In the genomic region with DNA sequence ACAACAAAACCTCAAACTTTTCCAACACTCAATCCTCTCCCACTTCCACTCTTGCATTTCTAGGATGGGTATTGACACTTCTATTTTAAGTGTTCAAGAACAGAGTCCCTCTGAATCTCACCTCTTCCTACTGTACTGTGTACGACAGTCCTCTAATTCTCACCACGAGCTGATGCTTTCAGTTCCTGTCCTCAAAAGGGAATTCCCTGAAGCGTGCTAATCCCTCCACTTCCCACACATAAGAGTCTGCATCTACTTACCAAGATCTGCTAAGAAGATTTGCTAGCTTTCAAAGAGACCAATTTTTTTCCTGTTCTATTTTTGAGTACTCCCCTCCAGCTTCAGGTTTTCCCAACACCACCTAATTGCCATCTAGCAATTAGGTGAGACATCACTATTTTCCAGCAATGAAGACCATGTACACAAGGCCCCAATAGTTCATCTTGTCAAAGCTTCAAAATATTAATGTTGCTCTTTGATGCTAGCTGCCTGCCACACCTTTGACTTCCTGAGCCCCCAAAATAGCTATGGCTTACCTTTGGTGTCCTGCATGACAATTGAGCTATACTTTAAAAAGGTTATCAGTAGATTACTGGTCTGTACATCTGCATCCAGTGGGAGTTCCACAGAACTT, we compare ENCODE assay signal across 8 cellular contexts. TPM values are rescaled to one million over a fixed set of nuclear protein-coding genes. Genes with fewer than 3 reads are reported as not detected.
DNase-seq lines count a peak whose midpoint lies in the region; ATAC-seq and TF ChIP-seq lines count a peak whose summit lies in the region.

No MANE protein-coding gene starts in this region.

- TF ChIP-seq CTCF in GM06990 (IDR thresholded peaks at IDR 0.05; ENCODE audit: insufficient read depth, low read length, poor library complexity, severe bottlenecking) (no peak), brain (conservative IDR thresholded peaks at IDR 0.05) (no peak), PC-3 (conservative IDR thresholded peaks at IDR 0.05; ENCODE audit: low read depth, low read length) (no peak)

- no peaks in the 10 kb centered on the region for H3K9me3 Mint-ChIP-seq in brain

- peaks cover 44% of the 10 kb centered on the region for H3K36me3 Mint-ChIP-seq in brain

- no peak overlapping the region for H3K4me2 ChIP-seq in PC-3 (ENCODE audit: low read length)

- H3K27me3 ChIP-seq in GM06990 (replicated peaks; ENCODE audit: control insufficient read depth, insufficient read depth, low read length): no peaks in the 10 kb centered on the region
- H3K27me3 ChIP-seq in PC-3 (ENCODE audit: low read length): no peaks in the 10 kb centered on the region

- no peak overlapping the region for H3K9ac ChIP-seq in PC-3 (ENCODE audit: low read length)

- H3F3A ChIP-seq in PC-3 (ENCODE audit: low read length, unreplicated experiment): no peaks in the 10 kb centered on the region

- CTCF ChIA-PET in PC-3 (lab: Charles Lee): no interaction called here

- POLR2A ChIA-PET in PC-3 (lab: Charles Lee; ENCODE audit: unreplicated experiment): no interaction called here

- H3K9me3 ChIP-seq in PC-3 (ENCODE audit: low read length): no peaks in the 10 kb centered on the region

- no peak overlapping the region for H3K27ac ChIP-seq in PC-3 (ENCODE audit: low read length)

- H3K4me3 ChIP-seq in GM06990 (replicated peaks; ENCODE audit: low read depth, low read length) (no peak overlapping the region), PC-3 (ENCODE audit: low read length) (no peak overlapping the region)

- H3K4me3 Mint-ChIP-seq in brain: peak overlapping the region in 1 of 5 experiments; percentile 37

- no peaks in the 10 kb centered on the region for H3K4me1 ChIP-seq in PC-3 (ENCODE audit: insufficient read depth, low read length)

- intact Hi-C loops in PC-3 (cut with micrococcal nuclease): no loop called here

- no peak overlapping the region for H2AFZ ChIP-seq in PC-3 (ENCODE audit: low read length)

- H3K9me2 ChIP-seq in PC-3 (replicated peaks; ENCODE audit: low read length): no peaks in the 10 kb centered on the region

- H3K27ac Mint-ChIP-seq in brain: peak overlapping the region in 4 of 5 experiments; percentile 33 to 80 (median 59)

- no peaks in the 10 kb centered on the region for H3K27me3 Mint-ChIP-seq in brain

- ATAC-seq in GM19452 (IDR thresholded peaks at IDR 0.05; ENCODE audit: unreplicated experiment) (peak; percentile 86), HG03432 (IDR thresholded peaks at IDR 0.05; ENCODE audit: unreplicated experiment) (peak; percentile 87), PC-3 (no peak), HG02981 (IDR thresholded peaks at IDR 0.05; ENCODE audit: unreplicated experiment) (no peak)

- H4K20me1 ChIP-seq in PC-3 (ENCODE audit: low read length): no peaks in the 10 kb centered on the region

- BruUV-seq in PC-3 (replicated peaks; lab: Mats Ljungman, UMichigan): no TSS peak

- H3K36me3 ChIP-seq in GM06990 (ENCODE audit: control insufficient read depth, insufficient read depth, low read length) (no peaks in the 10 kb centered on the region; the same call in 1 of the 2 replicates), PC-3 (ENCODE audit: low read depth, low read length) (no peaks in the 10 kb centered on the region; the same call in 1 of the 2 replicates)

- peaks cover 26% of the 10 kb centered on the region for H3K4me1 Mint-ChIP-seq in brain

- DNase-seq in GM06990 (ENCODE audit: extremely low read depth, insufficient read length) (peak; percentile 58), DMS114 treated with DMSO at 0.1 percent for 48 hours (lab: John Stamatoyannopoulos, UW; ENCODE audit: unreplicated experiment) (no peak), PC-3 (no peak)
- DNase-seq in stimulated activated CD4-positive, alpha-beta T cell treated with anti-CD3 and anti-CD28 coated beads, Interleukin-4, amount 100 ng/mL, for 24 hours: no peak

- H3K79me2 ChIP-seq in PC-3 (ENCODE audit: low read length): no peaks in the 10 kb centered on the region

RNA-seq across cellular contexts. Expression of a gene that starts 54.4 kb away (rescaled TPM):
- 11.3 TPM for polyA plus RNA-seq in brain (ENCODE audit: insufficient read depth, low read depth, low replicate concordance)
- 7.8 and 9.7 TPM in 2 replicates for total RNA-seq in PC-3 (2014; rRNA removed)

Comparison
In these comparisons a context has a peak if more than half of its experiments do, and no peak if none do; other contexts are left out.
1. ATAC-seq: peak in GM19452 (single experiment) and HG03432 (single experiment); none in PC-3 (single experiment) and HG02981 (single experiment).